In the genomic region with DNA sequence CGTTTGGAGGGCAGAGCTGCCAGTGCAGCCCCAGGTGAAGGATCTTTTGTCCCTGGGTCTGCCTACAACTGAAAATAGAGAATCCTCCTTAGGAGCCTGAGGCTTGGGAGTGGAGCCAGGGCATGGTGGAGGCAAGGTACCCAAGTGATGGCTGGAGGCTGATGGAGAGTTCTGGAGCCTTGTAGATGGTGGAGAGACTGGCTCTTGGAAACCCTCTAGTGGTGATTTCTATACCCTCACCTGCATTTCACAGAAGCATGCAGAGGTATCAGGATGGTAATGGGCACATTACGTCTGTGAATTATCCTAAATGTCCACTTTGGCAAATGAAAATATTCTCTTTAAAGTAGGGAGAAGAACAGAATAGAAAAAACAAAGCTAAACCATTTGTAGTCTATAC, we compare ENCODE assay signal across 8 cellular contexts. TPM values are rescaled to one million over a fixed set of nuclear protein-coding genes. Genes with fewer than 3 reads are reported as not detected.
DNase-seq lines count a peak whose midpoint lies in the region; ATAC-seq and TF ChIP-seq lines count a peak whose summit lies in the region.

No MANE protein-coding gene starts in this region.

- H3K27ac ChIP-seq in substantia nigra (ENCODE audit: low read depth, low read length, poor library complexity, severe bottlenecking): no peak overlapping the region

- peak; percentile 90 for ATAC-seq in GM21619 (IDR thresholded peaks at IDR 0.05; ENCODE audit: unreplicated experiment)

- TF ChIP-seq CTCF in GM12875 (IDR thresholded peaks at IDR 0.05; ENCODE audit: borderline replicate concordance, insufficient read depth, low read depth, low read length) (peak; percentile 65), fibroblast of the aortic adventitia (IDR thresholded peaks at IDR 0.05; ENCODE audit: insufficient read depth, low read length) (peak; percentile 77)

- H3K4me3 ChIP-seq in GM12875 (ENCODE audit: low read depth, low read length): no peak overlapping the region
- no peak overlapping the region for H3K4me3 ChIP-seq in fibroblast of the aortic adventitia (ENCODE audit: low read depth, low read length)

- peak; percentile 29 to 41 for DNase-seq in Kasumi-1 (lab: John Stamatoyannopoulos, UW)
- peak; percentile 53 for DNase-seq in fibroblast of the aortic adventitia (ENCODE audit: low read depth)
- DNase-seq in substantia nigra (lab: John Stamatoyannopoulos, UW): no peak
- no peak for DNase-seq in amniotic stem cell (lab: John Stamatoyannopoulos, UW)
- no peak for DNase-seq in HK-2 (ENCODE audit: unreplicated experiment)
- no peak for DNase-seq in NCI-H2081 (lab: John Stamatoyannopoulos, UW)

RNA-seq across cellular contexts. Expression of gene INSC, which starts 44.4 kb away (rescaled TPM):
- 0.81 TPM in 1 of 2 replicates, not detected in the other for total RNA-seq in fibroblast of the aortic adventitia (ENCODE audit: low replicate concordance)

Comparison
In these comparisons a context has a peak if more than half of its experiments do, and no peak if none do; other contexts are left out.
1. DNase-seq: peak in Kasumi-1 (2 of 2) and fibroblast of the aortic adventitia (single experiment); none in substantia nigra (0 of 49), amniotic stem cell (single experiment), HK-2 (single experiment) and NCI-H2081 (0 of 2).